In genomic region chr11:113991718-113992458, GRCh38 we compare ENCODE assay signal across 14 cellular contexts. TPM values are rescaled to one million over a fixed set of nuclear protein-coding genes. Genes with fewer than 3 reads are reported as not detected.
DNase-seq lines count a peak whose midpoint lies in the region; ATAC-seq and TF ChIP-seq lines count a peak whose summit lies in the region.
"Had no signal": no experiment of that assay in that cellular context is flagged by ENCODE, and none has a peak within 500 bp of the region (broad histone marks: within the 10 kb centered on the region; RNA-seq: fewer than 3 reads in every experiment).

No MANE protein-coding gene starts in this region.

- in situ Hi-C loops in mammary epithelial cell (cut with MboI; ENCODE audit: low sequenced_read_pairs in 2 of 2), result no loop called here

- dilution Hi-C loops in mammary epithelial cell (cut with HindIII; ENCODE audit: low sequenced_read_pairs), result no loop called here

- H3K36me3 ChIP-seq in mammary epithelial cell (ENCODE audit: insufficient read depth, low read length), result no peaks in the 10 kb centered on the region
- H3K36me3 ChIP-seq in thyroid gland, result no peaks in the 10 kb centered on the region
- H3K36me3 ChIP-seq in MM.1S (replicated peaks; ENCODE audit: insufficient read depth, low read length), result no peaks in the 10 kb centered on the region
- H3K36me3 ChIP-seq: upper lobe of right lung had no signal

- POLR2A ChIA-PET in MCF 10A (lab: Yijun Ruan, JAX), result interaction anchor here (1.4 kb wide), 1 partner anchor 265 kb away, joined by 3 read pairs; no protein-coding TSS in a partner anchor

- H3K4me3 ChIP-seq in mammary epithelial cell (replicated peaks in 1 of 3; ENCODE audit: insufficient read depth in 1 of 3, low read depth in 2 of 3, low read length in 3 of 3) (no peak overlapping the region), thyroid gland (replicated peaks in 1 of 3) (no peak overlapping the region), MM.1S (ENCODE audit: low read length) (no peak overlapping the region)
- H3K4me3 ChIP-seq: upper lobe of right lung had no signal

- no peaks in the 10 kb centered on the region for H3K4me1 Mint-ChIP-seq in MCF 10A (ENCODE audit: insufficient read depth, unreplicated experiment)

- H3K27me3 ChIP-seq in mammary epithelial cell (ENCODE audit: insufficient read depth, low read length) (no peaks in the 10 kb centered on the region), thyroid gland (no peaks in the 10 kb centered on the region), MM.1S (replicated peaks; ENCODE audit: insufficient read depth, low read length) (no peaks in the 10 kb centered on the region)

- intact Hi-C loops in MCF 10A (cut with micrococcal nuclease), result loop anchor here (5.0 kb wide), 2 partner anchors 95 to 350 kb away; no protein-coding TSS in a partner anchor
- intact Hi-C loops in mammary epithelial cell (cut with micrococcal nuclease), result loop anchor here (10.0 kb wide), 2 partner anchors 97 to 687 kb away; no protein-coding TSS in a partner anchor
- intact Hi-C loops in thyroid gland (cut with DNase I), result no loop called here

- no peaks in the 10 kb centered on the region for H3K9me3 ChIP-seq in mammary epithelial cell (replicated peaks; ENCODE audit: insufficient read depth, low read length)
- no peaks in the 10 kb centered on the region for H3K9me3 ChIP-seq in thyroid gland
- no peaks in the 10 kb centered on the region for H3K9me3 ChIP-seq in MM.1S (replicated peaks; ENCODE audit: insufficient read depth, low read length)
- H3K9me3 ChIP-seq: upper lobe of right lung had no signal

- H3K36me3 Mint-ChIP-seq in MCF 10A (ENCODE audit: insufficient read depth, unreplicated experiment), result no peaks in the 10 kb centered on the region
- H3K36me3 Mint-ChIP-seq: activated naive CD8-positive, alpha-beta T cell treated with anti-CD3 and anti-CD28 coated beads, Interleukin-2, amount 10 ng/mL, durations not matched to agents 7 days and 5 days had no signal

- H3K27ac ChIP-seq in mammary epithelial cell (ENCODE audit: insufficient read depth, low read depth, low read length) (no peak overlapping the region), thyroid gland (no peak overlapping the region), MM.1S (ENCODE audit: low read length) (no peak overlapping the region)
- H3K27ac ChIP-seq: upper lobe of right lung had no signal

- H4K20me1 ChIP-seq in mammary epithelial cell (ENCODE audit: insufficient read depth, low read length), result no peaks in the 10 kb centered on the region
- no peaks in the 10 kb centered on the region for H4K20me1 ChIP-seq in MM.1S (ENCODE audit: insufficient read depth, low read length)

- CTCF ChIA-PET in MCF 10A (lab: Yijun Ruan, JAX) (interaction anchor here (0.6 to 4.8 kb wide), 9 partner anchors 9 to 684 kb away, joined by 3 to 82 read pairs (median 3); no protein-coding TSS in a partner anchor), mammary epithelial cell (lab: Charles Lee; ENCODE audit: low non-redundant PET) (no interaction called here)

- WGBS in mammary epithelial cell (ENCODE audit: low coverage, missing lambda C conversion rate), result 35% methylated on average over 6 of the region's 7 CpGs
- 39 to 46% methylated on average over 7 of the region's 7 CpGs for WGBS in thyroid gland, 2 donors

- no peaks in the 10 kb centered on the region for H3K9me3 Mint-ChIP-seq in MCF 10A (ENCODE audit: unreplicated experiment)
- H3K9me3 Mint-ChIP-seq: activated B cell treated with CpG ODN at 0.5 μM for 24 hours; activated naive CD8-positive, alpha-beta T cell treated with anti-CD3 and anti-CD28 coated beads, Interleukin-2, amount 10 ng/mL, durations not matched to agents 7 days and 5 days had no signal

- H3K4me1 ChIP-seq in mammary epithelial cell (ENCODE audit: insufficient read depth, low read length) (no peaks in the 10 kb centered on the region), thyroid gland (peaks cover 0 to 6% of the 10 kb centered on the region in 2 donors), MM.1S (ENCODE audit: low read length) (no peaks in the 10 kb centered on the region)
- H3K4me1 ChIP-seq: upper lobe of right lung had no signal

- peak; percentile 34 for DNase-seq in MCF 10A (ENCODE audit: unreplicated experiment)
- DNase-seq in mammary epithelial cell, result no peak
- peak; percentile 59 for DNase-seq in NCI-H2171 (lab: John Stamatoyannopoulos, UW)
- peak; percentile 42 for DNase-seq in SK-N-DZ (ENCODE audit: low spot score)
- DNase-seq in thyroid gland, result peak; percentile 48 to 71
- no peak for DNase-seq in MM.1S
- no peak for DNase-seq in cerebellum (ENCODE audit: low spot score)
- DNase-seq: activated B cell treated with CpG ODN at 0.5 μM for 24 hours; activated CD8-positive, alpha-beta memory T cell treated with anti-CD3 and anti-CD28 coated beads, Interleukin-2, amount 50 U/mL, for 48 hours; activated naive CD8-positive, alpha-beta T cell treated with anti-CD3 and anti-CD28 coated beads, Interleukin-2, amount 10 ng/mL, durations not matched to agents 7 days and 5 days; cerebellar nuclear complex; NCI-H226; upper lobe of right lung had no signal

- no peak overlapping the region for H3K27ac Mint-ChIP-seq in MCF 10A (ENCODE audit: low read depth, unreplicated experiment)
- H3K27ac Mint-ChIP-seq: activated B cell treated with CpG ODN at 0.5 μM for 24 hours; activated naive CD8-positive, alpha-beta T cell treated with anti-CD3 and anti-CD28 coated beads, Interleukin-2, amount 10 ng/mL, durations not matched to agents 7 days and 5 days had no signal

- no peak for ATAC-seq in HG03520 (IDR thresholded peaks at IDR 0.05; ENCODE audit: unreplicated experiment)

- no peak overlapping the region for H2AFZ ChIP-seq in mammary epithelial cell (ENCODE audit: low read depth, low read length)
- no peak overlapping the region for H2AFZ ChIP-seq in MM.1S (ENCODE audit: low read length)

- H3F3A ChIP-seq in MM.1S (ENCODE audit: insufficient read depth, low read length), result no peaks in the 10 kb centered on the region

- BruUV-seq in MCF 10A (replicated peaks; lab: Mats Ljungman, UMichigan) (no TSS peak), mammary epithelial cell (replicated peaks; lab: Mats Ljungman, UMichigan) (no TSS peak)

- no peak for TF ChIP-seq CTCF in MCF 10A (IDR thresholded peaks at IDR 0.05; ENCODE audit: unreplicated experiment)
- TF ChIP-seq CTCF in mammary epithelial cell (conservative IDR thresholded peaks at IDR 0.05 in 1 of 2, IDR thresholded peaks at IDR 0.05 in 1 of 2; ENCODE audit: extremely low read depth in 1 of 2, insufficient read depth in 1 of 2, low read depth in 1 of 2, low read length in 2 of 2), result no peak
- TF ChIP-seq CTCF in thyroid gland (IDR thresholded peaks at IDR 0.05), result no peak
- no peak for TF ChIP-seq CTCF in MM.1S (IDR thresholded peaks at IDR 0.05; ENCODE audit: low read length)

- H3K4me3 Mint-ChIP-seq in MCF 10A (ENCODE audit: unreplicated experiment), result no peak overlapping the region
- H3K4me3 Mint-ChIP-seq: activated B cell treated with CpG ODN at 0.5 μM for 24 hours; activated naive CD8-positive, alpha-beta T cell treated with anti-CD3 and anti-CD28 coated beads, Interleukin-2, amount 10 ng/mL, durations not matched to agents 7 days and 5 days had no signal

- no peak for TF ChIP-seq POLR2A in thyroid gland (IDR thresholded peaks at IDR 0.05)

- H3K79me2 ChIP-seq in mammary epithelial cell (ENCODE audit: insufficient read depth, low read length) (no peaks in the 10 kb centered on the region), MM.1S (ENCODE audit: low read length) (no peaks in the 10 kb centered on the region)

- no peak overlapping the region for H3K4me2 ChIP-seq in mammary epithelial cell (ENCODE audit: insufficient read depth, low read depth, low read length)
- no peak overlapping the region for H3K4me2 ChIP-seq in MM.1S (ENCODE audit: low read depth, low read length)

- H3K9ac ChIP-seq in mammary epithelial cell (ENCODE audit: insufficient read depth, low read length) (no peak overlapping the region), MM.1S (ENCODE audit: low read length) (no peak overlapping the region)

- H3K9me2 ChIP-seq in MM.1S (replicated peaks; ENCODE audit: insufficient read depth, low read length), result no peaks in the 10 kb centered on the region

- H3K27me3 Mint-ChIP-seq in MCF 10A (ENCODE audit: insufficient read depth, unreplicated experiment), result peaks cover 85% of the 10 kb centered on the region
- H3K27me3 Mint-ChIP-seq: activated B cell treated with CpG ODN at 0.5 μM for 24 hours had no signal

RNA-seq across cellular contexts. Expression of gene HTR3A, which starts 17.0 kb away (rescaled TPM):
- not detected in 2 replicates for total RNA-seq in MCF 10A (2022)
- total RNA-seq in mammary epithelial cell, result not detected
- not detected for polyA plus RNA-seq in mammary epithelial cell
- not detected for polyA minus RNA-seq in mammary epithelial cell
- polyA plus RNA-seq in SK-N-DZ (2014; cell fraction: cytosol; rRNA removed), result 10.2 and 15.4 TPM in 2 replicates
- polyA plus RNA-seq in SK-N-DZ (2014; cell fraction: nucleus; rRNA removed), result 7.5 and 7.6 TPM in 2 replicates
- not detected for total RNA-seq in thyroid gland
- not detected for total RNA-seq in cerebellum
- total RNA-seq: activated naive CD8-positive, alpha-beta T cell treated with anti-CD3 and anti-CD28 coated beads, Interleukin-2, amount 10 ng/mL, durations not matched to agents 7 days and 5 days; upper lobe of right lung had no signal

Comparison
In these comparisons a context has a peak if more than half of its experiments do, and no peak if none do; other contexts are left out.
1. DNase-seq: peak in MCF 10A (single experiment), NCI-H2171 (single experiment), SK-N-DZ (single experiment) and thyroid gland (2 of 2); none in mammary epithelial cell (single experiment), MM.1S (single experiment) and cerebellum (single experiment).